ENCODE assay signal across 15 cellular contexts in the genomic region with DNA sequence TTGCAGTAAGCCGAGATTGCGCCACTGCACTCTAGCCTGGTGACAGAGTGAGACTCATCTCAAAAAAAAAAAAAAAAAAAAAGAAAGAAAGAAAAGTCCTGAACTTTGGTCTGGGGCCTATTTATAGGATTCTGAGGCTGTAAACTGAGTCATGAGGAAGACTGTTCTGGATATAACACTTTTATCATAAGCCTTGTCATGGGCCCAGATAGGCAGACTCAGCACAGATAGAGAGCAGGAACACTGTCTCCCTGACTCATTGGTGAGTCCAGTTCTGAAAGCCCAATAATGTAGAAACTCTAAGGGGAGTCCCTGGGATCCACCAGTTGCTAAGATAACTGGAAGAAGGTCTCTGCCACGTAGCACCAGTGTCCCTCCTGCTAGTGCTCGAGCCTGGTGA. TPM values are rescaled to one million over a fixed set of nuclear protein-coding genes. Genes with fewer than 3 reads are reported as not detected.
A peak's percentile ranks its signal among the peaks of the same experiment; 100 is the strongest.
DNase-seq lines count a peak whose midpoint lies in the region; ATAC-seq and TF ChIP-seq lines count a peak whose summit lies in the region.
"Had no signal": no experiment of that assay in that cellular context is flagged by ENCODE, and none has a peak within 500 bp of the region (broad histone marks: within the 10 kb centered on the region; RNA-seq: fewer than 3 reads in every experiment).

No MANE protein-coding gene starts in this region.

- intact Hi-C loops in right cardiac atrium (cut with DNase I): no loop called here
- intact Hi-C loops in left ventricle myocardium inferior (cut with micrococcal nuclease): no loop called here
- intact Hi-C loops in mucosa of descending colon (cut with DNase I, micrococcal nuclease): no loop called here

- no peak for DNase-seq in right cardiac atrium
- no peak for DNase-seq in left ventricle myocardium inferior
- DNase-seq in amniotic epithelial cell (ENCODE audit: low read depth): peak; percentile 64
- DNase-seq in mucosa of descending colon: no peak
- DNase-seq: 8988T; CD4-positive, alpha-beta memory T cell; DMS79 treated with DMSO at 0.1 percent for 48 hours; GF-D8 had no signal

- no peak for TF ChIP-seq CTCF in left ventricle myocardium inferior (IDR thresholded peaks at IDR 0.05; ENCODE audit: borderline replicate concordance)
- no peak for TF ChIP-seq CTCF in mucosa of descending colon (IDR thresholded peaks at IDR 0.05)

- no peak for ATAC-seq in right cardiac atrium
- ATAC-seq in mucosa of descending colon: peak; percentile 71
- no peak for ATAC-seq in SK-N-SH treated with all-trans-retinoic acid at 6 μM for 48 hours
- ATAC-seq in GM19455 (IDR thresholded peaks at IDR 0.05; ENCODE audit: unreplicated experiment): no peak
- no peak for ATAC-seq in GM18519 (IDR thresholded peaks at IDR 0.05; ENCODE audit: low FRiP score, unreplicated experiment)

- H3K27me3 ChIP-seq in right cardiac atrium (ENCODE audit: control insufficient read depth, insufficient read depth): no peaks in the 10 kb centered on the region
- H3K27me3 ChIP-seq in left ventricle myocardium inferior (ENCODE audit: low read depth): no peaks in the 10 kb centered on the region
- H3K27me3 ChIP-seq: BLaER1 had no signal

- H3K4me3 ChIP-seq in right cardiac atrium (ENCODE audit: low read length): no peak overlapping the region
- no peak overlapping the region for H3K4me3 ChIP-seq in left ventricle myocardium inferior
- H3K4me3 ChIP-seq in mucosa of descending colon: no peak overlapping the region
- H3K4me3 ChIP-seq: BLaER1, HAP-1 had no signal

- H3K36me3 ChIP-seq in left ventricle myocardium inferior: no peaks in the 10 kb centered on the region
- H3K36me3 ChIP-seq in mucosa of descending colon (ENCODE audit: low read depth): no peaks in the 10 kb centered on the region
- H3K36me3 ChIP-seq: BLaER1, HAP-1 had no signal

- H3K4me1 ChIP-seq in right cardiac atrium (ENCODE audit: control insufficient read depth, insufficient read depth, low read length): peaks cover 11% of the 10 kb centered on the region
- peaks cover 24% of the 10 kb centered on the region for H3K4me1 ChIP-seq in left ventricle myocardium inferior
- H3K4me1 ChIP-seq in mucosa of descending colon (ENCODE audit: low read depth): no peaks in the 10 kb centered on the region

- 67% methylated on average over 4 of the region's 4 CpGs for WGBS in right cardiac atrium

- H3K9me3 ChIP-seq in right cardiac atrium (ENCODE audit: control insufficient read depth, low read length) (no peaks in the 10 kb centered on the region), left ventricle myocardium inferior (replicated peaks) (no peaks in the 10 kb centered on the region), mucosa of descending colon (no peaks in the 10 kb centered on the region)
- H3K9me3 ChIP-seq: BLaER1, HAP-1 had no signal

- H3K27ac ChIP-seq in right cardiac atrium (ENCODE audit: low read length) (peak overlapping the region; percentile 1), left ventricle myocardium inferior (replicated peaks) (no peak overlapping the region)
- H3K27ac ChIP-seq: BLaER1, HL-60 had no signal

TF ChIP-seq in SK-N-SH treated with all-trans-retinoic acid at 6 μM for 48 hours, 23 proteins besides CTCF, POLR2A, EP300 and RAD21:
- TF ChIP-seq ARNTL (CRISPR knock-in tag; IDR thresholded peaks at IDR 0.05; ENCODE audit: borderline replicate concordance, low read depth) (no peak), BACH2 (CRISPR knock-in tag; IDR thresholded peaks at IDR 0.05; ENCODE audit: borderline replicate concordance) (no peak), ZNF70 (CRISPR knock-in tag; IDR thresholded peaks at IDR 0.05) (no peak), CSDC2 (CRISPR knock-in tag; IDR thresholded peaks at IDR 0.05) (no peak), PPARA (CRISPR knock-in tag; IDR thresholded peaks at IDR 0.05; ENCODE audit: borderline replicate concordance) (no peak), SNAI2 (CRISPR knock-in tag; IDR thresholded peaks at IDR 0.05) (no peak)
- TF ChIP-seq, protein P1, sequence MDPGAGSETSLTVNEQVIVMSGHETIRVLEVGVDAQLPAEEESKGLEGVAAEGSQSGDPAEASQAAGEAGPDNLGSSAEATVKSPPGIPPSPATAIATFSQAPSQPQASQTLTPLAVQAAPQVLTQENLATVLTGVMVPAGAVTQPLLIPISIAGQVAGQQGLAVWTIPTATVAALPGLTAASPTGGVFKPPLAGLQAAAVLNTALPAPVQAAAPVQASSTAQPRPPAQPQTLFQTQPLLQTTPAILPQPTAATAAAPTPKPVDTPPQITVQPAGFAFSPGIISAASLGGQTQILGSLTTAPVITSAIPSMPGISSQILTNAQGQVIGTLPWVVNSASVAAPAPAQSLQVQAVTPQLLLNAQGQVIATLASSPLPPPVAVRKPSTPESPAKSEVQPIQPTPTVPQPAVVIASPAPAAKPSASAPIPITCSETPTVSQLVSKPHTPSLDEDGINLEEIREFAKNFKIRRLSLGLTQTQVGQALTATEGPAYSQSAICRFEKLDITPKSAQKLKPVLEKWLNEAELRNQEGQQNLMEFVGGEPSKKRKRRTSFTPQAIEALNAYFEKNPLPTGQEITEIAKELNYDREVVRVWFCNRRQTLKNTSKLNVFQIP (CRISPR knock-in tag; IDR thresholded peaks at IDR 0.05; ENCODE audit: borderline replicate concordance, low read depth): no peak
- TF ChIP-seq, protein P2, sequence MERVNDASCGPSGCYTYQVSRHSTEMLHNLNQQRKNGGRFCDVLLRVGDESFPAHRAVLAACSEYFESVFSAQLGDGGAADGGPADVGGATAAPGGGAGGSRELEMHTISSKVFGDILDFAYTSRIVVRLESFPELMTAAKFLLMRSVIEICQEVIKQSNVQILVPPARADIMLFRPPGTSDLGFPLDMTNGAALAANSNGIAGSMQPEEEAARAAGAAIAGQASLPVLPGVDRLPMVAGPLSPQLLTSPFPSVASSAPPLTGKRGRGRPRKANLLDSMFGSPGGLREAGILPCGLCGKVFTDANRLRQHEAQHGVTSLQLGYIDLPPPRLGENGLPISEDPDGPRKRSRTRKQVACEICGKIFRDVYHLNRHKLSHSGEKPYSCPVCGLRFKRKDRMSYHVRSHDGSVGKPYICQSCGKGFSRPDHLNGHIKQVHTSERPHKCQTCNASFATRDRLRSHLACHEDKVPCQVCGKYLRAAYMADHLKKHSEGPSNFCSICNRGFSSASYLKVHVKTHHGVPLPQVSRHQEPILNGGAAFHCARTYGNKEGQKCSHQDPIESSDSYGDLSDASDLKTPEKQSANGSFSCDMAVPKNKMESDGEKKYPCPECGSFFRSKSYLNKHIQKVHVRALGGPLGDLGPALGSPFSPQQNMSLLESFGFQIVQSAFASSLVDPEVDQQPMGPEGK (CRISPR knock-in tag; IDR thresholded peaks at IDR 0.05; ENCODE audit: borderline replicate concordance): no peak
- TF ChIP-seq, protein P3, sequence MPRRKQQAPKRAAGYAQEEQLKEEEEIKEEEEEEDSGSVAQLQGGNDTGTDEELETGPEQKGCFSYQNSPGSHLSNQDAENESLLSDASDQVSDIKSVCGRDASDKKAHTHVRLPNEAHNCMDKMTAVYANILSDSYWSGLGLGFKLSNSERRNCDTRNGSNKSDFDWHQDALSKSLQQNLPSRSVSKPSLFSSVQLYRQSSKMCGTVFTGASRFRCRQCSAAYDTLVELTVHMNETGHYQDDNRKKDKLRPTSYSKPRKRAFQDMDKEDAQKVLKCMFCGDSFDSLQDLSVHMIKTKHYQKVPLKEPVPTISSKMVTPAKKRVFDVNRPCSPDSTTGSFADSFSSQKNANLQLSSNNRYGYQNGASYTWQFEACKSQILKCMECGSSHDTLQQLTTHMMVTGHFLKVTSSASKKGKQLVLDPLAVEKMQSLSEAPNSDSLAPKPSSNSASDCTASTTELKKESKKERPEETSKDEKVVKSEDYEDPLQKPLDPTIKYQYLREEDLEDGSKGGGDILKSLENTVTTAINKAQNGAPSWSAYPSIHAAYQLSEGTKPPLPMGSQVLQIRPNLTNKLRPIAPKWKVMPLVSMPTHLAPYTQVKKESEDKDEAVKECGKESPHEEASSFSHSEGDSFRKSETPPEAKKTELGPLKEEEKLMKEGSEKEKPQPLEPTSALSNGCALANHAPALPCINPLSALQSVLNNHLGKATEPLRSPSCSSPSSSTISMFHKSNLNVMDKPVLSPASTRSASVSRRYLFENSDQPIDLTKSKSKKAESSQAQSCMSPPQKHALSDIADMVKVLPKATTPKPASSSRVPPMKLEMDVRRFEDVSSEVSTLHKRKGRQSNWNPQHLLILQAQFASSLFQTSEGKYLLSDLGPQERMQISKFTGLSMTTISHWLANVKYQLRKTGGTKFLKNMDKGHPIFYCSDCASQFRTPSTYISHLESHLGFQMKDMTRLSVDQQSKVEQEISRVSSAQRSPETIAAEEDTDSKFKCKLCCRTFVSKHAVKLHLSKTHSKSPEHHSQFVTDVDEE (CRISPR knock-in tag; IDR thresholded peaks at IDR 0.05): no peak
- TF ChIP-seq, protein P4, sequence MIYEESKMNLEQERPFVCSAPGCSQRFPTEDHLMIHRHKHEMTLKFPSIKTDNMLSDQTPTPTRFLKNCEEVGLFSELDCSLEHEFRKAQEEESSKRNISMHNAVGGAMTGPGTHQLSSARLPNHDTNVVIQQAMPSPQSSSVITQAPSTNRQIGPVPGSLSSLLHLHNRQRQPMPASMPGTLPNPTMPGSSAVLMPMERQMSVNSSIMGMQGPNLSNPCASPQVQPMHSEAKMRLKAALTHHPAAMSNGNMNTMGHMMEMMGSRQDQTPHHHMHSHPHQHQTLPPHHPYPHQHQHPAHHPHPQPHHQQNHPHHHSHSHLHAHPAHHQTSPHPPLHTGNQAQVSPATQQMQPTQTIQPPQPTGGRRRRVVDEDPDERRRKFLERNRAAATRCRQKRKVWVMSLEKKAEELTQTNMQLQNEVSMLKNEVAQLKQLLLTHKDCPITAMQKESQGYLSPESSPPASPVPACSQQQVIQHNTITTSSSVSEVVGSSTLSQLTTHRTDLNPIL (CRISPR knock-in tag; IDR thresholded peaks at IDR 0.05; ENCODE audit: low read depth): no peak
- TF ChIP-seq, protein P5, sequence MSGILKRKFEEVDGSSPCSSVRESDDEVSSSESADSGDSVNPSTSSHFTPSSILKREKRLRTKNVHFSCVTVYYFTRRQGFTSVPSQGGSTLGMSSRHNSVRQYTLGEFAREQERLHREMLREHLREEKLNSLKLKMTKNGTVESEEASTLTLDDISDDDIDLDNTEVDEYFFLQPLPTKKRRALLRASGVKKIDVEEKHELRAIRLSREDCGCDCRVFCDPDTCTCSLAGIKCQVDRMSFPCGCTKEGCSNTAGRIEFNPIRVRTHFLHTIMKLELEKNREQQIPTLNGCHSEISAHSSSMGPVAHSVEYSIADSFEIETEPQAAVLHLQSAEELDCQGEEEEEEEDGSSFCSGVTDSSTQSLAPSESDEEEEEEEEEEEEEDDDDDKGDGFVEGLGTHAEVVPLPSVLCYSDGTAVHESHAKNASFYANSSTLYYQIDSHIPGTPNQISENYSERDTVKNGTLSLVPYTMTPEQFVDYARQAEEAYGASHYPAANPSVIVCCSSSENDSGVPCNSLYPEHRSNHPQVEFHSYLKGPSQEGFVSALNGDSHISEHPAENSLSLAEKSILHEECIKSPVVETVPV (CRISPR knock-in tag; IDR thresholded peaks at IDR 0.05): no peak

RNA-seq across cellular contexts. Expression of a gene that starts 43.7 kb away (rescaled TPM):
- total RNA-seq in right cardiac atrium: 10 to 100 TPM; 40.0 to 51.8 (median 47.6) TPM
- 23.9 TPM for polyA plus RNA-seq in right cardiac atrium
- 16.2 TPM for total RNA-seq in left ventricle myocardium inferior
- total RNA-seq in mucosa of descending colon: 1 to 10 TPM; 2.5 to 3.5 (median 2.5) TPM
- polyA plus RNA-seq: CD14-positive monocyte had no signal
